ENCODE assay signal across 8 cellular contexts in the genomic region with DNA sequence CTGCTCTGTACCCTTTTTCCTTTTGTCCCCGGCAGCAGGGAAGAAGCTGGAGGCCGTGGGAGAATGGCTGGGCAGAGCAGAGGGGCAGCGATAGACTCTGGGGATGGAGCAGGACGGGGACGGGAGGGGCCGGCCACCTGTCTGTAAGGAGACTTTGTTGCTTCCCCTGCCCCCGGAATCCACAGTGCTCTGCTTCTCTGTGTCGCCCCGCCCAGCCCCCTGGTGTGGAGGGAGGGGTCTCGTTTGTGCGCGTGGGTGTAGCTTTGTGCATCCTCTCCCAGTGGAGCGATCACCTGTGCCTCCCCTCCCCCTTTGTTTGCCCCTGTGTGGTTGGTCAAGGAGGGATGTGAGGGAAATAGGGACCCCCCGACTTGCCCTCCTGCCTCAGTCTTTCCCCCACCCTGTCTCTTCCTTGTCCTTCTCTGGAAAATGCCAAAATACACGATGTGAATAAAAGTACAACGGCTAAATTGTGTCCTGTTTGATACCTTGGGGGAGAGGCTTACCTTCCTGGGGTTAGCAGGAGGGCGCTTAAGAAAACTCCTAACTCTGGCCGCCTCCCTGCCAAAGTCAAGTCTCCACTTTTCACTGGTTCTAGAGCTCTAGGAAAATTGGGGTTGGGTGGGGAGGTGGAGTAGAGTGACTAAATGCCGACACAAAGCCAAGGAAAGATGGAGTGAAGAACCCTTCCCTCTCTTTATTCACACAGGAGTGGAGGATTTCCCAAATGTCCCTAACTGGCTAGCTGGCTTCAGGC. TPM values are rescaled to one million over a fixed set of nuclear protein-coding genes. Genes with fewer than 3 reads are reported as not detected.
DNase-seq lines count a peak whose midpoint lies in the region; ATAC-seq and TF ChIP-seq lines count a peak whose summit lies in the region.

No MANE protein-coding gene starts in this region.

- H3K36me3 Mint-ChIP-seq in T-helper 17 cell (ENCODE audit: low read depth) (peaks cover 2% of the 10 kb centered on the region), glutamatergic neuron (ENCODE audit: unreplicated experiment) (peaks cover 4% of the 10 kb centered on the region)

- in situ Hi-C loops in HAP-1 (cut with MboI; ENCODE audit: low sequenced_read_pairs): loop anchor here (5.0 kb wide), 1 partner anchor 76 kb away; the partner anchor contains the start of genes C12orf57 and RNU7-1

- no peak for TF ChIP-seq CTCF in glutamatergic neuron (IDR thresholded peaks at IDR 0.05; ENCODE audit: partially characterized antibody, unreplicated experiment)

- H3K27me3 Mint-ChIP-seq in T-helper 17 cell (no peaks in the 10 kb centered on the region), glutamatergic neuron (ENCODE audit: unreplicated experiment) (peaks cover 17% of the 10 kb centered on the region)

- peaks cover 17% of the 10 kb centered on the region for H3K4me1 ChIP-seq in HAP-1

- peaks cover 36% of the 10 kb centered on the region for H3K4me1 Mint-ChIP-seq in T-helper 17 cell
- H3K4me1 Mint-ChIP-seq in glutamatergic neuron (ENCODE audit: low read depth, unreplicated experiment): peaks cover 20% of the 10 kb centered on the region

- DNase-seq in HAP-1 (ENCODE audit: low spot score in 2 of 2): peak in 1 of 2 experiments; percentile 29
- DNase-seq in T-helper 17 cell: no peak
- DNase-seq in glutamatergic neuron: peak; percentile 39
- DNase-seq in globus pallidus (ENCODE audit: low spot score): no peak
- DNase-seq in NOMO-1 (lab: John Stamatoyannopoulos, UW; ENCODE audit: unreplicated experiment in 2 of 2): no peak
- DNase-seq in dermis blood vessel endothelial cell: no peak

- H3K9me3 ChIP-seq in HAP-1: no peaks in the 10 kb centered on the region
- H3K9me3 ChIP-seq in T-helper 17 cell (ENCODE audit: control insufficient read depth, low read length, poor library complexity, severe bottlenecking): no peaks in the 10 kb centered on the region

- H3K36me3 ChIP-seq in HAP-1 (replicated peaks): peaks cover 73% of the 10 kb centered on the region

- H3K27ac ChIP-seq in skin epidermis: peak overlapping the region in 19 of 21 experiments; percentile 89 to 100 (median 98)

- H3K4me3 Mint-ChIP-seq in T-helper 17 cell: peak overlapping the region; percentile 94
- peak overlapping the region; percentile 59 for H3K4me3 Mint-ChIP-seq in glutamatergic neuron (ENCODE audit: unreplicated experiment)

- H3K27me3 ChIP-seq in HAP-1 (ENCODE audit: low read depth): no peaks in the 10 kb centered on the region

- H3K4me3 ChIP-seq in HAP-1 (peak overlapping the region; percentile 92), skin epidermis (peak overlapping the region in 5 of 7 experiments; percentile 88 to 98 (median 92))

- peaks cover 20% of the 10 kb centered on the region for H3K9me3 Mint-ChIP-seq in glutamatergic neuron (ENCODE audit: unreplicated experiment)

- H3K27ac Mint-ChIP-seq in T-helper 17 cell (peak overlapping the region; percentile 47), glutamatergic neuron (ENCODE audit: unreplicated experiment) (peak overlapping the region; percentile 62)

- ATAC-seq in T-helper 17 cell: no peak
- no peak for ATAC-seq in GM18519 (IDR thresholded peaks at IDR 0.05; ENCODE audit: low FRiP score, unreplicated experiment)

RNA-seq across cellular contexts. Expression of gene TPI1, which starts 1.0 kb away (rescaled TPM):
- total RNA-seq in T-helper 17 cell: 100 to 1,000 TPM; 140 to 144 TPM
- total RNA-seq in glutamatergic neuron (ENCODE audit: unreplicated experiment): 663 TPM
- total RNA-seq in dermis blood vessel endothelial cell: 625 and 743 TPM in 2 replicates

RNA-seq across cellular contexts. Expression of gene SPSB2, which starts 6.8 kb away (rescaled TPM):
- total RNA-seq in T-helper 17 cell (1 to 10 TPM; 6.7 to 8.7 TPM), glutamatergic neuron (ENCODE audit: unreplicated experiment) (4.3 TPM), dermis blood vessel endothelial cell (3.5 and 6.0 TPM in 2 replicates)

RNA-seq across cellular contexts. Expression of gene USP5, which starts 14.4 kb away (rescaled TPM):
- 10 to 100 TPM; 65.7 to 76.1 TPM for total RNA-seq in T-helper 17 cell
- total RNA-seq in glutamatergic neuron (ENCODE audit: unreplicated experiment): 141 TPM
- 85.3 and 128 TPM in 2 replicates for total RNA-seq in dermis blood vessel endothelial cell

RNA-seq across cellular contexts. Expression of gene CDCA3, which starts 15.3 kb away (rescaled TPM):
- under 1 TPM; 0.65 to 0.87 TPM for total RNA-seq in T-helper 17 cell
- 5.2 TPM for total RNA-seq in glutamatergic neuron (ENCODE audit: unreplicated experiment)
- 5.6 and 24.0 TPM in 2 replicates for total RNA-seq in dermis blood vessel endothelial cell

RNA-seq across cellular contexts. Expression of gene GNB3, which starts 25.6 kb away (rescaled TPM):
- total RNA-seq in T-helper 17 cell (under 1 TPM; 0.26 to 0.45 TPM), glutamatergic neuron (ENCODE audit: unreplicated experiment) (45.7 TPM), dermis blood vessel endothelial cell (0.28 and 1.0 TPM in 2 replicates)
